In genomic region chr7:43431020-43431595, GRCh38 we compare ENCODE assay signal across 22 cellular contexts.
A peak's percentile ranks its signal among the peaks of the same experiment; 100 is the strongest.
DNase-seq lines count a peak whose midpoint lies in the region; ATAC-seq and TF ChIP-seq lines count a peak whose summit lies in the region.
"Had no signal": no experiment of that assay in that cellular context is flagged by ENCODE, and none has a peak within 500 bp of the region (broad histone marks: within the 10 kb centered on the region; RNA-seq: fewer than 3 reads in every experiment).

No MANE protein-coding gene starts in this region.

- H3K27ac ChIP-seq in OCI-LY7 (ENCODE audit: low read depth, low read length, poor library complexity, severe bottlenecking): no peak overlapping the region
- no peak overlapping the region for H3K27ac ChIP-seq in naive thymus-derived CD4-positive, alpha-beta T cell (ENCODE audit: low read depth, low read length)
- H3K27ac ChIP-seq: psoas muscle, spleen, tibial artery had no signal

- POLR2A ChIA-PET in OCI-LY7 (lab: Charles Lee): interaction anchor here (1.3 kb wide), 1 partner anchor 9 kb away, joined by 3 read pairs; no protein-coding TSS in a partner anchor
- POLR2A ChIA-PET in naive thymus-derived CD4-positive, alpha-beta T cell (lab: Charles Lee): no interaction called here

- no peaks in the 10 kb centered on the region for H3K9me3 Mint-ChIP-seq in activated naive CD8-positive, alpha-beta T cell treated with anti-CD3 and anti-CD28 coated beads, Interleukin-2, amount 50 U/mL, for 24 hours
- no peaks in the 10 kb centered on the region for H3K9me3 Mint-ChIP-seq in activated naive CD8-positive, alpha-beta T cell treated with anti-CD3 and anti-CD28 coated beads for 36 hours
- H3K9me3 Mint-ChIP-seq in naive thymus-derived CD4-positive, alpha-beta T cell: peaks cover 0 to 6% (median 0%) of the 10 kb centered on the region in 11 donors
- H3K9me3 Mint-ChIP-seq: natural killer cell treated with Interleukin-12 subunit alpha and Interleukin-12 subunit beta and Interleukin-15 and Interleukin-18, amount 100 ng/mL, for 72 hours; T-helper 1 cell treated with Interleukin-12 subunit alpha and Interleukin-12 subunit beta and Interleukin-4 antibody, amounts not matched to agents 30 μg/mL and 1 μg/mL, for 36 hours had no signal

- H3K27me3 ChIP-seq in naive thymus-derived CD4-positive, alpha-beta T cell (ENCODE audit: control insufficient read depth in 2 of 2, insufficient read depth in 2 of 2, low read length in 2 of 2): no peaks in the 10 kb centered on the region
- H3K27me3 ChIP-seq: spleen, tibial artery had no signal

- no peaks in the 10 kb centered on the region for H3K4me1 ChIP-seq in OCI-LY7 (ENCODE audit: insufficient read depth, low read length, poor library complexity, severe bottlenecking)
- H3K4me1 ChIP-seq in naive thymus-derived CD4-positive, alpha-beta T cell (ENCODE audit: control insufficient read depth in 2 of 2, insufficient read depth in 2 of 2, low read length in 2 of 2): no peaks in the 10 kb centered on the region
- H3K4me1 ChIP-seq: psoas muscle, spleen, tibial artery had no signal

- H3K4me1 Mint-ChIP-seq in activated naive CD8-positive, alpha-beta T cell treated with anti-CD3 and anti-CD28 coated beads, Interleukin-2, amount 50 U/mL, for 24 hours: peaks cover 10% of the 10 kb centered on the region
- peaks cover 2% of the 10 kb centered on the region for H3K4me1 Mint-ChIP-seq in activated naive CD8-positive, alpha-beta T cell treated with anti-CD3 and anti-CD28 coated beads for 36 hours
- no peaks in the 10 kb centered on the region for H3K4me1 Mint-ChIP-seq in naive thymus-derived CD4-positive, alpha-beta T cell
- H3K4me1 Mint-ChIP-seq: activated B cell treated with CpG ODN at 0.5 μM for 24 hours had no signal

- H3K27me3 Mint-ChIP-seq in activated naive CD8-positive, alpha-beta T cell treated with anti-CD3 and anti-CD28 coated beads, Interleukin-2, amount 50 U/mL, for 24 hours: no peaks in the 10 kb centered on the region
- H3K27me3 Mint-ChIP-seq in activated naive CD8-positive, alpha-beta T cell treated with anti-CD3 and anti-CD28 coated beads for 36 hours: no peaks in the 10 kb centered on the region
- H3K27me3 Mint-ChIP-seq in naive thymus-derived CD4-positive, alpha-beta T cell: peaks cover 0 to 6% (median 5%) of the 10 kb centered on the region in 5 donors
- H3K27me3 Mint-ChIP-seq: CD4-positive, CD25-positive, alpha-beta regulatory T cell had no signal

- H3K36me3 Mint-ChIP-seq in activated naive CD8-positive, alpha-beta T cell treated with anti-CD3 and anti-CD28 coated beads, Interleukin-2, amount 50 U/mL, for 24 hours (ENCODE audit: low read depth): no peaks in the 10 kb centered on the region
- no peaks in the 10 kb centered on the region for H3K36me3 Mint-ChIP-seq in activated naive CD8-positive, alpha-beta T cell treated with anti-CD3 and anti-CD28 coated beads for 36 hours
- H3K36me3 Mint-ChIP-seq in naive thymus-derived CD4-positive, alpha-beta T cell: peaks cover 0 to 4% (median 0%) of the 10 kb centered on the region in 5 donors
- H3K36me3 Mint-ChIP-seq: CD4-positive, CD25-positive, alpha-beta regulatory T cell; natural killer cell treated with Interleukin-12 subunit alpha and Interleukin-12 subunit beta and Interleukin-15 and Interleukin-18, amount 100 ng/mL, for 72 hours had no signal

- H3K4me3 ChIP-seq in OCI-LY7 (ENCODE audit: low read depth, low read length, poor library complexity, severe bottlenecking): no peak overlapping the region
- H3K4me3 ChIP-seq in naive thymus-derived CD4-positive, alpha-beta T cell (ENCODE audit: low read length): no peak overlapping the region
- H3K4me3 ChIP-seq: psoas muscle, spleen, tibial artery had no signal

- H3K9me3 ChIP-seq in OCI-LY7 (ENCODE audit: low read length): no peaks in the 10 kb centered on the region
- H3K9me3 ChIP-seq in naive thymus-derived CD4-positive, alpha-beta T cell (ENCODE audit: control insufficient read depth in 2 of 3, low read length in 3 of 3): no peaks in the 10 kb centered on the region
- H3K9me3 ChIP-seq: psoas muscle, tibial artery had no signal

- no peak overlapping the region for H3K4me2 ChIP-seq in OCI-LY7 (ENCODE audit: low read length)

- no peak overlapping the region for H3K4me3 Mint-ChIP-seq in activated naive CD8-positive, alpha-beta T cell treated with anti-CD3 and anti-CD28 coated beads, Interleukin-2, amount 50 U/mL, for 24 hours
- H3K4me3 Mint-ChIP-seq in activated naive CD8-positive, alpha-beta T cell treated with anti-CD3 and anti-CD28 coated beads for 36 hours: no peak overlapping the region
- no peak overlapping the region for H3K4me3 Mint-ChIP-seq in naive thymus-derived CD4-positive, alpha-beta T cell
- H3K4me3 Mint-ChIP-seq: activated B cell treated with CpG ODN at 0.5 μM for 24 hours; CD4-positive, CD25-positive, alpha-beta regulatory T cell; natural killer cell treated with Interleukin-12 subunit alpha and Interleukin-12 subunit beta and Interleukin-15 and Interleukin-18, amount 100 ng/mL, for 72 hours; T-helper 1 cell treated with Interleukin-12 subunit alpha and Interleukin-12 subunit beta and Interleukin-4 antibody, amounts not matched to agents 30 μg/mL and 1 μg/mL, for 36 hours had no signal

- in situ Hi-C loops in G401 (cut with HindIII; ENCODE audit: low sequenced_read_pairs): no loop called here

- no TSS peak for BruUV-seq in OCI-LY7 (replicated peaks; lab: Mats Ljungman, UMichigan)

- no peak for TF ChIP-seq CTCF in OCI-LY7 (conservative IDR thresholded peaks at IDR 0.05; ENCODE audit: low read length)

- no peaks in the 10 kb centered on the region for H3K36me3 ChIP-seq in OCI-LY7 (ENCODE audit: insufficient read depth, low read length)
- no peaks in the 10 kb centered on the region for H3K36me3 ChIP-seq in naive thymus-derived CD4-positive, alpha-beta T cell (ENCODE audit: control insufficient read depth in 2 of 3, insufficient read depth in 3 of 3, low read length in 3 of 3)
- H3K36me3 ChIP-seq: spleen, tibial artery had no signal

- intact Hi-C loops in OCI-LY7 (cut with micrococcal nuclease; ENCODE audit: unreplicated experiment): no loop called here
- intact Hi-C loops in naive thymus-derived CD4-positive, alpha-beta T cell (cut with micrococcal nuclease): loop anchor here in 1 of 2 donors (10.0 kb wide), 1 partner anchor 486 kb away; no protein-coding TSS in a partner anchor

- CTCF ChIA-PET in OCI-LY7 (lab: Charles Lee; ENCODE audit: unreplicated experiment): no interaction called here
- CTCF ChIA-PET in naive thymus-derived CD4-positive, alpha-beta T cell (lab: Charles Lee): no interaction called here

- peak overlapping the region; percentile 19 for H3K27ac Mint-ChIP-seq in activated naive CD8-positive, alpha-beta T cell treated with anti-CD3 and anti-CD28 coated beads, Interleukin-2, amount 50 U/mL, for 24 hours
- H3K27ac Mint-ChIP-seq in activated naive CD8-positive, alpha-beta T cell treated with anti-CD3 and anti-CD28 coated beads for 36 hours: no peak overlapping the region
- peak overlapping the region in 1 of 9 donors; percentile 2 for H3K27ac Mint-ChIP-seq in naive thymus-derived CD4-positive, alpha-beta T cell
- H3K27ac Mint-ChIP-seq: activated B cell treated with CpG ODN at 0.5 μM for 24 hours; CD4-positive, CD25-positive, alpha-beta regulatory T cell; natural killer cell treated with Interleukin-12 subunit alpha and Interleukin-12 subunit beta and Interleukin-15 and Interleukin-18, amount 100 ng/mL, for 72 hours; T-helper 1 cell treated with Interleukin-12 subunit alpha and Interleukin-12 subunit beta and Interleukin-4 antibody, amounts not matched to agents 30 μg/mL and 1 μg/mL, for 36 hours had no signal

- H4K20me1 ChIP-seq in OCI-LY7 (ENCODE audit: insufficient read depth, low read length): no peaks in the 10 kb centered on the region

- no peak for DNase-seq in activated naive CD8-positive, alpha-beta T cell treated with anti-CD3 and anti-CD28 coated beads, Interleukin-2, amount 50 U/mL, for 24 hours
- DNase-seq in activated naive CD8-positive, alpha-beta T cell treated with anti-CD3 and anti-CD28 coated beads for 36 hours: no peak
- DNase-seq in SW480 (ENCODE audit: low spot score) (peak; percentile 13), fibroblast of the conjunctiva (ENCODE audit: low read depth) (peak; percentile 4), G401 (ENCODE audit: low spot score) (no peak), OCI-LY7 (ENCODE audit: low spot score) (no peak), GF-D8 (lab: John Stamatoyannopoulos, UW) (no peak)
- DNase-seq in naive thymus-derived CD4-positive, alpha-beta T cell: no peak
- DNase-seq: 8988T; activated B cell treated with CpG ODN at 0.5 μM for 24 hours; CD4-positive, CD25-positive, alpha-beta regulatory T cell; central memory CD4-positive, alpha-beta T cell; DMS79; HCEC 1CT; mammary epithelial cell; NCI-H1436; NCI-H345; psoas muscle; spleen; tibial artery had no signal

- H3K79me2 ChIP-seq in OCI-LY7 (ENCODE audit: insufficient read depth, low read depth, low read length): no peaks in the 10 kb centered on the region

- no peak overlapping the region for H2AFZ ChIP-seq in OCI-LY7 (ENCODE audit: low read length)

- H3K9me2 ChIP-seq in OCI-LY7 (ENCODE audit: insufficient read depth, low read length): no peaks in the 10 kb centered on the region

- peak; percentile 57 for ATAC-seq in activated naive CD8-positive, alpha-beta T cell treated with anti-CD3 and anti-CD28 coated beads, Interleukin-2, amount 50 U/mL, for 24 hours
- no peak for ATAC-seq in naive thymus-derived CD4-positive, alpha-beta T cell
- ATAC-seq: psoas muscle had no signal

Comparison
In these comparisons a context has a peak if more than half of its experiments do, and no peak if none do; other contexts are left out.
1. DNase-seq: peak in SW480 (single experiment) and fibroblast of the conjunctiva (single experiment); none in activated naive CD8-positive, alpha-beta T cell treated with anti-CD3 and anti-CD28 coated beads, Interleukin-2, amount 50 U/mL, for 24 hours (single experiment), activated naive CD8-positive, alpha-beta T cell treated with anti-CD3 and anti-CD28 coated beads for 36 hours (single experiment), G401 (single experiment), OCI-LY7 (single experiment), GF-D8 (single experiment) and naive thymus-derived CD4-positive, alpha-beta T cell (0 of 9).